ENCODE assay signal across 9 cellular contexts in genomic region chr3:170961616-170962400, GRCh38. TPM values are rescaled to one million over a fixed set of nuclear protein-coding genes. Genes with fewer than 3 reads are reported as not detected.
DNase-seq lines count a peak whose midpoint lies in the region; ATAC-seq, FAIRE-seq and TF ChIP-seq lines count a peak whose summit lies in the region.
"Had no signal": no experiment of that assay in that cellular context is flagged by ENCODE, and none has a peak within 500 bp of the region (broad histone marks: within the 10 kb centered on the region; RNA-seq: fewer than 3 reads in every experiment).

No MANE protein-coding gene starts in this region.

- POLR2A ChIA-PET in GM12878 (lab: Charles Lee): interaction anchor here (0.5 kb wide), 1 partner anchor 620 kb away, joined by 3 read pairs; no protein-coding TSS in a partner anchor

- TF ChIP-seq CTCF in GM12878 (IDR thresholded peaks at IDR 0.05 in 2 of 3, conservative IDR thresholded peaks at IDR 0.05 in 1 of 3; ENCODE audit: control insufficient read depth in 2 of 3, extremely low read depth in 1 of 3, insufficient read depth in 1 of 3, low read depth in 3 of 3, low read length in 3 of 3) (peak; percentile 31 to 64 (median 43); a peak in 5 of 6 replicates), upper lobe of right lung (IDR thresholded peaks at IDR 0.05) (peak; percentile 55)

- no peaks in the 10 kb centered on the region for H4K20me1 ChIP-seq in GM12878 (ENCODE audit: control insufficient read depth, insufficient read depth)

- in situ Hi-C loops in GM12878 (cut with MboI): loop anchor here (5.0 kb wide), 1 partner anchor 605 kb away; no protein-coding TSS in a partner anchor

- FAIRE-seq in GM12878 (lab: Jason Lieb, UNC): peak; percentile 62

- TF ChIP-seq RAD21 in GM12878 (IDR thresholded peaks at IDR 0.05; ENCODE audit: insufficient read depth, low read depth, low read length): peak; percentile 73

- DNase-seq in NCI-H510A treated with DMSO at 0.1 percent for 48 hours (lab: John Stamatoyannopoulos, UW) (peak; percentile 73), NCI-H510A (lab: John Stamatoyannopoulos, UW) (no peak), NCI-H1694 treated with DMSO at 0.1 percent for 48 hours (lab: John Stamatoyannopoulos, UW) (peak; percentile 34), GM12878 (ENCODE audit: low read depth, low spot score) (no peak), upper lobe of right lung (no peak)
- DNase-seq: activated naive CD8-positive, alpha-beta T cell treated with anti-CD3 and anti-CD28 coated beads, Interleukin-2, amount 10 ng/mL, durations not matched to agents 7 days and 5 days had no signal

- WGBS in GM12878 (ENCODE audit: insufficient coverage, insufficient replicate concordance, low lambda C conversion rate, missing lambda C conversion rate): 20% methylated on average over 4 of the region's 4 CpGs

- no peak for TF ChIP-seq EP300 in GM12878 (IDR thresholded peaks at IDR 0.05; ENCODE audit: borderline replicate concordance in 1 of 2, control insufficient read depth in 1 of 2, low read depth in 2 of 2, low read length in 2 of 2)

- intact Hi-C loops in GM12878 (cut with micrococcal nuclease; ENCODE audit: unreplicated experiment) (loop anchor here (1.0 to 10.0 kb wide), 3 partner anchors 87 to 605 kb away; no protein-coding TSS in a partner anchor), upper lobe of right lung (cut with DNase I) (loop anchor here (10.0 kb wide), 1 partner anchor 603 kb away; no protein-coding TSS in a partner anchor)

- H3K79me2 ChIP-seq in GM12878 (ENCODE audit: control insufficient read depth, insufficient read depth, low read length): no peaks in the 10 kb centered on the region

- TF ChIP-seq POLR2A in GM12878 (IDR thresholded peaks at IDR 0.05; ENCODE audit: low read depth, low read length): no peak

- no peaks in the 10 kb centered on the region; a peak in 1 of 4 replicates for H3K27me3 ChIP-seq in GM12878 (replicated peaks in 1 of 2; ENCODE audit: control insufficient read depth in 2 of 2, insufficient read depth in 2 of 2, low read length in 1 of 2)
- H3K27me3 ChIP-seq in layer of hippocampus (ENCODE audit: control insufficient read depth, insufficient read depth, low read length): no peaks in the 10 kb centered on the region
- H3K27me3 ChIP-seq in upper lobe of right lung: no peaks in the 10 kb centered on the region

- H3K36me3 ChIP-seq in GM12878 (ENCODE audit: control insufficient read depth in 2 of 2, insufficient read depth in 2 of 2, low read length in 1 of 2): no peaks in the 10 kb centered on the region
- no peaks in the 10 kb centered on the region for H3K36me3 ChIP-seq in upper lobe of right lung

- no peak overlapping the region for H3K4me2 ChIP-seq in GM12878 (ENCODE audit: control insufficient read depth, insufficient read depth)

- ATAC-seq in GM12878: 0 out of 3 replicates have a peak, but pooled peaks have one; percentile 30
- ATAC-seq in upper lobe of right lung: no peak
- ATAC-seq in HG03571 (IDR thresholded peaks at IDR 0.05; ENCODE audit: unreplicated experiment): no peak
- no peak for ATAC-seq in HG03342 (IDR thresholded peaks at IDR 0.05; ENCODE audit: unreplicated experiment)

- SMC1A ChIA-PET in GM12878 (lab: Charles Lee; ENCODE audit: uncharacterized antibody, unreplicated experiment): interaction anchor here (0.6 to 7.0 kb wide), 20 partner anchors 9 to 871 kb away, joined by 3 to 63 read pairs (median 4); no protein-coding TSS in a partner anchor

- H2AFZ ChIP-seq in GM12878 (ENCODE audit: control insufficient read depth, low read depth, low read length): no peak overlapping the region

- RAD21 ChIA-PET in GM12878 (lab: Charles Lee; ENCODE audit: unreplicated experiment): interaction anchor here (0.7 to 6.5 kb wide), 18 partner anchors 15 to 1515 kb away, joined by 3 to 49 read pairs (median 4); no protein-coding TSS in a partner anchor

- BruUV-seq in GM12878 (replicated peaks; lab: Mats Ljungman, UMichigan): no TSS peak

- no peak overlapping the region for H3K4me3 ChIP-seq in GM12878
- no peak overlapping the region for H3K4me3 ChIP-seq in upper lobe of right lung

- H3K9me3 ChIP-seq in GM12878 (replicated peaks; ENCODE audit: control insufficient read depth, insufficient read depth, low read length) (no peaks in the 10 kb centered on the region), upper lobe of right lung (no peaks in the 10 kb centered on the region)

- CTCF ChIA-PET in GM12878 (lab: Yijun Ruan, JAX): interaction anchor here (0.8 to 3.1 kb wide), 31 partner anchors 10 to 1516 kb away, joined by 3 to 32 read pairs (median 4); no protein-coding TSS in a partner anchor

- H3K27ac ChIP-seq in GM12878 (ENCODE audit: control insufficient read depth, insufficient read depth) (no peak overlapping the region), layer of hippocampus (ENCODE audit: low read depth, low read length) (peak overlapping the region; percentile 43), upper lobe of right lung (no peak overlapping the region)

- no peak overlapping the region for H3K9ac ChIP-seq in GM12878 (ENCODE audit: control insufficient read depth, insufficient read depth, low read length)

- H3K4me1 ChIP-seq in GM12878 (ENCODE audit: control insufficient read depth, insufficient read depth, low read length) (no peaks in the 10 kb centered on the region), upper lobe of right lung (no peaks in the 10 kb centered on the region)

TF ChIP-seq in GM12878, 131 proteins besides CTCF, POLR2A, EP300 and RAD21:
- peak; percentile 75; the same call in 1 of the 2 replicates for TF ChIP-seq SMC3 (IDR thresholded peaks at IDR 0.05; ENCODE audit: borderline replicate concordance, low read length)
- no peak for TF ChIP-seq ZNF207 (IDR thresholded peaks at IDR 0.05; ENCODE audit: borderline replicate concordance)
TF ChIP-seq in GM12878: peak in this region for 1.

RNA-seq across cellular contexts. Expression of gene EIF5A2, which starts 53.4 kb away (rescaled TPM):
- total RNA-seq in GM12878 (2013; cell fraction: nucleolus; rRNA removed): 0.07 TPM in 1 of 2 replicates, not detected in the other
- total RNA-seq in GM12878 (2014; rRNA removed) (0.44 and 1.4 TPM in 2 replicates), GM12878 (2014; rRNA removed; fragmentation: Illumina TruSeq; extraction: Trizol) (0.76 and 1.3 TPM in 2 replicates), GM12878 (2021) (1.4 and 2.5 TPM in 2 replicates), upper lobe of right lung (4.1 TPM)
- 0.29 TPM for polyA plus RNA-seq in GM12878 (2011; ENCODE audit: low read depth)
- polyA plus RNA-seq in GM12878 (2011; rRNA removed) (1.8 and 3.6 TPM in 2 replicates), GM12878 (2014; fragmentation: Illumina TruSeq; extraction: Trizol) (2.6 and 6.3 TPM in 2 replicates), GM12878 (2014; fragmentation: Nextera tagmentation; extraction: Ambion mirVana) (1 to 10 TPM; 2.2 to 2.8 TPM), GM12878 (2014; rRNA removed) (0.42 and 1.5 TPM in 2 replicates), GM12878 (2016; fragmentation: Nextera tagmentation; extraction: Ambion mirVana) (1 to 10 TPM; 2.2 to 3.0 TPM)
- polyA plus RNA-seq in GM12878 (2011; cell fraction: cytosol; rRNA removed): 1.1 and 1.4 TPM in 2 replicates
- 0.27 and 1.2 TPM in 2 replicates for polyA plus RNA-seq in GM12878 (2011; cell fraction: nucleus; rRNA removed)
- polyA plus RNA-seq in GM12878 (2012): 0.53 and 0.67 TPM in 2 replicates
- polyA minus RNA-seq in GM12878 (2011; rRNA and poly(A)+ RNA removed): 1.4 and 2.9 TPM in 2 replicates
- 0.80 and 0.94 TPM in 2 replicates for polyA minus RNA-seq in GM12878 (2011; cell fraction: cytosol; rRNA and poly(A)+ RNA removed)
- polyA minus RNA-seq in GM12878 (2011; cell fraction: nucleus; rRNA and poly(A)+ RNA removed): 0.24 and 0.77 TPM in 2 replicates

Comparison
In these comparisons a context has a peak if more than half of its experiments do, and no peak if none do; other contexts are left out.
1. DNase-seq: peak in NCI-H510A treated with DMSO at 0.1 percent for 48 hours (single experiment) and NCI-H1694 treated with DMSO at 0.1 percent for 48 hours (single experiment); none in NCI-H510A (single experiment), GM12878 (single experiment) and upper lobe of right lung (single experiment).